Comparison of ENCODE assay signal across 23 cellular contexts in the genomic region with DNA sequence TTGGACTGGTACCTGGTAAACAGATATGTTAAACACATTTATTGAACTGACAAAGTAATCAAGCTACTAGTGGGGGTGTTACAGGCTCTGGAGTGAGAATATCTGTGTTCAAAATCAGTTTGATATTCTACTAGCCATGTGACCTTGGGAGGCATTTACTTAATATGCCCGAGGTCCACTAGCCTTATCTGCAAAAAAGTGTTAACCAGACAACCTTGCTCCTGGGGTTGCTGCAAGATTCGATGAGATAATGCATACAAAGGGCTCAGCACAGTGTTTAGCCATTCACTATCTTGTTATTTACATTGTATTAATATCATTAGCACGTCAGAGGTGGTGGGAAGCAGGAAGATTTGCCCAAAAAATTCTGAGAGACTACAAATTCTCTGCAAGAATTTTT.
"Had no signal": no experiment of that assay in that cellular context is flagged by ENCODE, and none has a peak within 500 bp of the region (broad histone marks: within the 10 kb centered on the region; RNA-seq: fewer than 3 reads in every experiment).

No MANE protein-coding gene starts in this region.

- H3K4me1 Mint-ChIP-seq: activated naive CD4-positive, alpha-beta T cell treated with anti-CD3 and anti-CD28 coated beads, Interleukin-2, amount 10 ng/mL, durations not matched to agents 7 days and 5 days; activated naive CD8-positive, alpha-beta T cell treated with anti-CD3 and anti-CD28 coated beads for 36 hours had no signal

- H3K36me3 ChIP-seq: Peyer's patch, WERI-Rb-1 had no signal

- H3K4me1 ChIP-seq: Peyer's patch had no signal

- DNase-seq: activated CD4-positive, alpha-beta T cell treated with anti-CD3 and anti-CD28 coated beads for 4 hours; activated CD8-positive, alpha-beta memory T cell treated with anti-CD3 and anti-CD28 coated beads, Interleukin-2, amount 50 U/mL, for 4 hours; activated CD8-positive, alpha-beta T cell treated with anti-CD3 and anti-CD28 coated beads for 36 hours; activated gamma-delta T cell treated with Interleukin-2 at 50 U/mL for 16 hours; activated naive CD4-positive, alpha-beta T cell treated with anti-CD3 and anti-CD28 coated beads, Interleukin-2, amount 10 ng/mL, durations not matched to agents 7 days and 5 days; activated naive CD8-positive, alpha-beta T cell treated with anti-CD3 and anti-CD28 coated beads for 36 hours; activated T-cell treated with anti-CD3 and anti-CD28 coated beads, Interleukin-2, amount 50 U/mL, for 72 hours; caudate nucleus; Karpas-422; MM.1S; NCI-H1105; NCI-H1436; NCI-H1694 treated with DMSO at 0.1 percent for 48 hours; NCI-H2029 treated with DMSO at 0.1 percent for 48 hours; NCI-H446; NCI-H524; Peyer's patch; SHP77 treated with DMSO at 0.1 percent for 48 hours; T-helper 1 cell; WERI-Rb-1 had no signal

- H3K27ac Mint-ChIP-seq: activated CD8-positive, alpha-beta T cell treated with anti-CD3 and anti-CD28 coated beads for 36 hours; activated naive CD4-positive, alpha-beta T cell treated with anti-CD3 and anti-CD28 coated beads, Interleukin-2, amount 10 ng/mL, durations not matched to agents 7 days and 5 days; activated naive CD8-positive, alpha-beta T cell treated with anti-CD3 and anti-CD28 coated beads for 36 hours; activated T-cell treated with anti-CD3 and anti-CD28 coated beads, Interleukin-2, amount 50 U/mL, for 72 hours; activated T-helper 2 cell treated with anti-CD3 and anti-CD28 coated beads, Interferon-gamma antibody, Interleukin-2, Interleukin-4, amounts not matched to agents 10 μg/mL and 5 μg/mL and 100 μg/mL, durations not matched to agents 14 hours and 24 hours and 36 hours had no signal

- H3K4me3 ChIP-seq: K562, Peyer's patch had no signal

- H3K27me3 ChIP-seq: Peyer's patch had no signal

- FAIRE-seq: K562 had no signal

- ATAC-seq: activated CD4-positive, CD25-positive, alpha-beta regulatory T cell treated with anti-CD3 and anti-CD28 coated beads, Interleukin-2, amount 50 U/mL, for 24 hours; activated CD8-positive, alpha-beta T cell treated with anti-CD3 and anti-CD28 coated beads for 36 hours; activated T-cell treated with anti-CD3 and anti-CD28 coated beads, Interleukin-2, amount 50 U/mL, for 72 hours; K562 had no signal

- H3K4me3 Mint-ChIP-seq: activated CD8-positive, alpha-beta T cell treated with anti-CD3 and anti-CD28 coated beads for 36 hours; activated naive CD4-positive, alpha-beta T cell treated with anti-CD3 and anti-CD28 coated beads, Interleukin-2, amount 10 ng/mL, durations not matched to agents 7 days and 5 days; activated naive CD8-positive, alpha-beta T cell treated with anti-CD3 and anti-CD28 coated beads for 36 hours; activated T-cell treated with anti-CD3 and anti-CD28 coated beads, Interleukin-2, amount 50 U/mL, for 72 hours had no signal

- H3K36me3 Mint-ChIP-seq: activated naive CD4-positive, alpha-beta T cell treated with anti-CD3 and anti-CD28 coated beads, Interleukin-2, amount 10 ng/mL, durations not matched to agents 7 days and 5 days; activated naive CD8-positive, alpha-beta T cell treated with anti-CD3 and anti-CD28 coated beads for 36 hours had no signal

- H3K27me3 Mint-ChIP-seq: activated CD8-positive, alpha-beta T cell treated with anti-CD3 and anti-CD28 coated beads for 36 hours; activated naive CD4-positive, alpha-beta T cell treated with anti-CD3 and anti-CD28 coated beads, Interleukin-2, amount 10 ng/mL, durations not matched to agents 7 days and 5 days; activated naive CD8-positive, alpha-beta T cell treated with anti-CD3 and anti-CD28 coated beads for 36 hours had no signal

- H3K27ac ChIP-seq: Peyer's patch, WERI-Rb-1 had no signal

- H3K9me3 ChIP-seq: Peyer's patch had no signal

- H3K9me3 Mint-ChIP-seq: activated naive CD8-positive, alpha-beta T cell treated with anti-CD3 and anti-CD28 coated beads for 36 hours had no signal
